In genomic region chr5:96316017-96316416, GRCh38 we compare ENCODE assay signal across 19 cellular contexts.
"Had no signal": no experiment of that assay in that cellular context is flagged by ENCODE, and none has a peak within 500 bp of the region (broad histone marks: within the 10 kb centered on the region; RNA-seq: fewer than 3 reads in every experiment).

No MANE protein-coding gene starts in this region.

- H3K27me3 Mint-ChIP-seq: type B pancreatic cell had no signal

- H3K4me1 ChIP-seq: sigmoid colon had no signal

- H3K4me3 ChIP-seq: coronary artery, esophagus squamous epithelium, lung, ovary, sigmoid colon had no signal

- H3K4me1 Mint-ChIP-seq: activated CD4-positive, alpha-beta T cell treated with anti-CD3 and anti-CD28 coated beads, Interleukin-2, amount 10 ng/mL, durations not matched to agents 7 days and 5 days; central memory CD8-positive, alpha-beta T cell; immature natural killer cell; stimulated activated naive CD8-positive, alpha-beta T cell treated with anti-CD3 and anti-CD28 coated beads, Interleukin-15, amount 100 ng/mL, for 72 hours had no signal

- H3K9me3 ChIP-seq: ovary had no signal

- ATAC-seq: stimulated activated naive CD8-positive, alpha-beta T cell treated with anti-CD3 and anti-CD28 coated beads, Interleukin-15, amount 100 ng/mL, for 72 hours had no signal

- H3K36me3 ChIP-seq: brain microvascular endothelial cell, esophagus squamous epithelium, ovary, sigmoid colon had no signal

- H3K27me3 ChIP-seq: brain microvascular endothelial cell, esophagus squamous epithelium, ovary, sigmoid colon had no signal

- H3K27ac ChIP-seq: brain microvascular endothelial cell, coronary artery, esophagus squamous epithelium, ovary, sigmoid colon had no signal

- H3K4me3 Mint-ChIP-seq: activated CD4-positive, alpha-beta T cell treated with anti-CD3 and anti-CD28 coated beads, Interleukin-2, amount 10 ng/mL, durations not matched to agents 7 days and 5 days; central memory CD8-positive, alpha-beta T cell; immature natural killer cell; mesothelial cell of epicardium; stimulated activated naive CD8-positive, alpha-beta T cell treated with anti-CD3 and anti-CD28 coated beads, Interleukin-15, amount 100 ng/mL, for 72 hours; type B pancreatic cell had no signal

- DNase-seq: activated CD4-positive, alpha-beta T cell treated with anti-CD3 and anti-CD28 coated beads, Interleukin-2, amount 10 ng/mL, durations not matched to agents 7 days and 5 days; activated CD4-positive, CD25-positive, alpha-beta regulatory T cell; activated CD8-positive, alpha-beta memory T cell treated with anti-CD3 and anti-CD28 coated beads, Interleukin-2, amount 50 U/mL, for 48 hours; anterior cingulate cortex; brain microvascular endothelial cell; effector CD4-positive, alpha-beta T cell; esophagus squamous epithelium; foreskin melanocyte; head of caudate nucleus; immature natural killer cell; ovary; sigmoid colon; stimulated activated CD4-positive, alpha-beta T cell treated with anti-CD3 and anti-CD28 coated beads, Interleukin-1b, Interleukin-23, amount 100 ng/mL, for 48 hours; stimulated activated naive CD8-positive, alpha-beta T cell treated with anti-CD3 and anti-CD28 coated beads, Interleukin-15, amount 100 ng/mL, for 72 hours had no signal

- H3K36me3 Mint-ChIP-seq: immature natural killer cell, type B pancreatic cell had no signal

- H3K27ac Mint-ChIP-seq: activated CD4-positive, alpha-beta T cell treated with anti-CD3 and anti-CD28 coated beads, Interleukin-2, amount 10 ng/mL, durations not matched to agents 7 days and 5 days; immature natural killer cell; mesothelial cell of epicardium; type B pancreatic cell had no signal
